Comparison of ENCODE assay signal across 9 cellular contexts in genomic region chr14:69580009-69580577, GRCh38. TPM values are rescaled to one million over a fixed set of nuclear protein-coding genes. Genes with fewer than 3 reads are reported as not detected.
DNase-seq lines count a peak whose midpoint lies in the region; ATAC-seq and TF ChIP-seq lines count a peak whose summit lies in the region.
"Had no signal": no experiment of that assay in that cellular context is flagged by ENCODE, and none has a peak within 500 bp of the region (broad histone marks: within the 10 kb centered on the region; RNA-seq: fewer than 3 reads in every experiment).

No MANE protein-coding gene starts in this region.

- BruUV-seq in HCT116 (replicated peaks; lab: Mats Ljungman, UMichigan), result no TSS peak

- no peaks in the 10 kb centered on the region for H3K36me3 Mint-ChIP-seq in endodermal cell (ENCODE audit: low read depth)

- H3K4me3 Mint-ChIP-seq in endodermal cell, result no peak overlapping the region

- H3K9ac ChIP-seq in HCT116 (ENCODE audit: low read length), result no peak overlapping the region
- no peak overlapping the region for H3K9ac ChIP-seq in endodermal cell (ENCODE audit: extremely low read depth, low read length, poor library complexity, severe bottlenecking)

- H3K36me3 ChIP-seq in BJ (ENCODE audit: control insufficient read depth, insufficient read depth, low read length), result no peaks in the 10 kb centered on the region
- no peaks in the 10 kb centered on the region for H3K36me3 ChIP-seq in HCT116 (ENCODE audit: control insufficient read depth in 1 of 2, insufficient read depth in 2 of 2, low read length in 2 of 2)
- H3K36me3 ChIP-seq in endodermal cell (ENCODE audit: control insufficient read depth, insufficient read depth, low read length), result no peaks in the 10 kb centered on the region

- H2AFZ ChIP-seq in HCT116 (ENCODE audit: low read depth, low read length, poor library complexity, severe bottlenecking), result peak overlapping the region; percentile 12

- H3K27ac ChIP-seq in HCT116 (ENCODE audit: low read depth, low read length) (no peak overlapping the region), endodermal cell (ENCODE audit: low read depth, low read length) (no peak overlapping the region)

- H3K4me1 Mint-ChIP-seq in endodermal cell, result peaks cover 11% of the 10 kb centered on the region

- no peak for DNase-seq in BJ (ENCODE audit: low read depth)
- DNase-seq in HCT116 (ENCODE audit: low read depth, low spot score), result peak; percentile 37
- peak; percentile 12 for DNase-seq in NOMO-1 treated with dmso at 0.1 percent for 144 hours (lab: John Stamatoyannopoulos, UW; ENCODE audit: unreplicated experiment)
- peak; percentile 91 for DNase-seq in endodermal cell
- DNase-seq in myocyte (ENCODE audit: low read depth), result peak; percentile 37
- no peak for DNase-seq in GM19238 (ENCODE audit: insufficient read length, low spot score)

- POLR2A ChIA-PET in BJ (lab: Charles Lee) (no interaction called here), HCT116 (lab: Charles Lee) (no interaction called here)

- TF ChIP-seq RAD21 in HCT116 (IDR thresholded peaks at IDR 0.05; ENCODE audit: low read depth), result peak; percentile 49

- H3K4me1 ChIP-seq in HCT116 (ENCODE audit: control insufficient read depth in 1 of 2, insufficient read depth in 2 of 2, low read length in 2 of 2), result no peaks in the 10 kb centered on the region
- H3K4me1 ChIP-seq in endodermal cell (ENCODE audit: control insufficient read depth, insufficient read depth, low read length), result peaks cover 3% of the 10 kb centered on the region

- RAD21 ChIA-PET in HCT116 (lab: Charles Lee; ENCODE audit: low non-redundant PET in 1 of 2, low total read pairs in 2 of 2, uncharacterized antibody in 2 of 2, unreplicated experiment in 2 of 2), result interaction anchor here in 1 of 2 experiments (1.7 kb wide), 1 partner anchor 147 kb away, joined by 4 read pairs; no protein-coding TSS in a partner anchor

- H3K9me3 Mint-ChIP-seq in endodermal cell, result peaks cover 9% of the 10 kb centered on the region

- peaks cover 14% of the 10 kb centered on the region for H3K27me3 ChIP-seq in BJ (ENCODE audit: control insufficient read depth, insufficient read depth, low read length)
- H3K27me3 ChIP-seq in HCT116 (ENCODE audit: insufficient read depth, low read length), result no peaks in the 10 kb centered on the region
- H3K27me3 ChIP-seq in endodermal cell (ENCODE audit: control insufficient read depth, insufficient read depth, low read length, poor library complexity, severe bottlenecking), result no peaks in the 10 kb centered on the region

- no peaks in the 10 kb centered on the region for H3K9me3 ChIP-seq in HCT116 (ENCODE audit: control insufficient read depth in 1 of 2, insufficient read depth in 1 of 2, low read depth in 1 of 2, low read length in 2 of 2)
- H3K9me3 ChIP-seq in endodermal cell (ENCODE audit: control insufficient read depth, low read length), result peaks cover 16% of the 10 kb centered on the region

- peaks cover 14% of the 10 kb centered on the region for H3K27me3 Mint-ChIP-seq in endodermal cell (ENCODE audit: insufficient read depth)

- CTCF ChIA-PET in BJ (lab: Yijun Ruan, JAX), result interaction anchor here (0.6 to 3.2 kb wide), 17 partner anchors 9 to 448 kb away, joined by 3 to 19 read pairs (median 4); no protein-coding TSS in a partner anchor
- CTCF ChIA-PET in HCT116 (lab: Charles Lee), result interaction anchor here (0.7 to 2.8 kb wide), 7 partner anchors 8 to 228 kb away, joined by 3 to 10 read pairs (median 4); no protein-coding TSS in a partner anchor

- no peaks in the 10 kb centered on the region for H3K79me2 ChIP-seq in HCT116 (ENCODE audit: insufficient read depth, low read length)

- no peak overlapping the region for H3K27ac Mint-ChIP-seq in endodermal cell

- no peaks in the 10 kb centered on the region for H3K9me2 ChIP-seq in HCT116 (ENCODE audit: insufficient read depth)

- H4K20me1 ChIP-seq in HCT116 (ENCODE audit: insufficient read depth), result no peaks in the 10 kb centered on the region

- H3K4me3 ChIP-seq in BJ (ENCODE audit: low read depth, low read length) (no peak overlapping the region), HCT116 (replicated peaks in 1 of 2; ENCODE audit: low read depth in 1 of 2, low read length in 2 of 2) (no peak overlapping the region), endodermal cell (ENCODE audit: low read length) (no peak overlapping the region)

- WGBS in endodermal cell (ENCODE audit: insufficient coverage in 1 of 2, insufficient read length in 1 of 2), 2 experiments, result 44% methylated on average over 7 of the region's 7 CpGs

- intact Hi-C loops in HCT116 (cut with micrococcal nuclease), result no loop called here

- TF ChIP-seq CTCF in BJ (IDR thresholded peaks at IDR 0.05; ENCODE audit: insufficient read depth, low read depth, low read length), result peak; percentile 64
- peak; percentile 52 to 80 (median 69); a peak in 5 of 6 replicates for TF ChIP-seq CTCF in HCT116 (IDR thresholded peaks at IDR 0.05 in 2 of 3, conservative IDR thresholded peaks at IDR 0.05 in 1 of 3; ENCODE audit: borderline replicate concordance in 1 of 3, insufficient read depth in 1 of 3, low read depth in 2 of 3, low read length in 2 of 3)
- TF ChIP-seq CTCF in endodermal cell (conservative IDR thresholded peaks at IDR 0.05), result peak; percentile 85

- ATAC-seq in HCT116, result peak; percentile 87
- ATAC-seq in GM21423 (IDR thresholded peaks at IDR 0.05; ENCODE audit: unreplicated experiment), result no peak
- no peak for ATAC-seq in GM18498 (IDR thresholded peaks at IDR 0.05; ENCODE audit: unreplicated experiment)

- no peak overlapping the region for H3K4me2 ChIP-seq in HCT116 (ENCODE audit: low read length)

- TF ChIP-seq POLR2A in HCT116 (IDR thresholded peaks at IDR 0.05; ENCODE audit: borderline replicate concordance, extremely low read depth, insufficient read depth, insufficient read length), result no peak

TF ChIP-seq in HCT116, 20 proteins besides CTCF, POLR2A, EP300 and RAD21:
- no peak for TF ChIP-seq EZH2phosphoT487 (IDR thresholded peaks at IDR 0.05; ENCODE audit: borderline replicate concordance)

RNA-seq across cellular contexts. Expression of gene CCDC177, which starts 5.4 kb away (rescaled TPM):
- not detected in 2 replicates for polyA plus RNA-seq in BJ (2011; rRNA removed)
- not detected in 2 replicates for polyA minus RNA-seq in BJ (2011; rRNA and poly(A)+ RNA removed)
- total RNA-seq in HCT116 (2021; ENCODE audit: unreplicated experiment) (not detected), endodermal cell (1 to 10 TPM; 4.0 to 5.8 TPM), myocyte (not detected in 2 replicates)
- polyA plus RNA-seq in HCT116 (2012), result not detected in 2 replicates
- polyA plus RNA-seq in endodermal cell (2013, experiment 1 of 2), result 3.3 TPM
- 3.1 TPM for polyA plus RNA-seq in endodermal cell (2013, experiment 2 of 2)
- polyA plus RNA-seq in myocyte (2012), result not detected
- polyA plus RNA-seq: urinary bladder had no signal

RNA-seq across cellular contexts. Expression of gene SUSD6, which starts 31.3 kb away (rescaled TPM):
- polyA plus RNA-seq in BJ (2011; rRNA removed), result 15.9 and 20.3 TPM in 2 replicates
- 22.2 and 23.0 TPM in 2 replicates for polyA minus RNA-seq in BJ (2011; rRNA and poly(A)+ RNA removed)
- total RNA-seq in HCT116 (2021; ENCODE audit: unreplicated experiment) (6.4 TPM), endodermal cell (1 to 10 TPM; 5.7 to 5.9 TPM), myocyte (13.4 and 14.6 TPM in 2 replicates)
- 3.1 and 3.6 TPM in 2 replicates for polyA plus RNA-seq in HCT116 (2012)
- 10.2 TPM for polyA plus RNA-seq in endodermal cell (2013, experiment 1 of 2)
- 8.1 TPM for polyA plus RNA-seq in endodermal cell (2013, experiment 2 of 2)
- polyA plus RNA-seq in myocyte (2012), result 15.5 TPM

Comparison
In these comparisons a context has a peak if more than half of its experiments do, and no peak if none do; other contexts are left out.
1. DNase-seq: peak in HCT116 (single experiment), NOMO-1 treated with dmso at 0.1 percent for 144 hours (single experiment), endodermal cell (single experiment) and myocyte (single experiment); none in BJ (single experiment) and GM19238 (single experiment).
2. Peak in every context shown above with its lines, with median percentiles within 50 percentile points of each other: CTCF ChIP-seq.